1 cellular context compared by ENCODE assay signal in the genomic region with DNA sequence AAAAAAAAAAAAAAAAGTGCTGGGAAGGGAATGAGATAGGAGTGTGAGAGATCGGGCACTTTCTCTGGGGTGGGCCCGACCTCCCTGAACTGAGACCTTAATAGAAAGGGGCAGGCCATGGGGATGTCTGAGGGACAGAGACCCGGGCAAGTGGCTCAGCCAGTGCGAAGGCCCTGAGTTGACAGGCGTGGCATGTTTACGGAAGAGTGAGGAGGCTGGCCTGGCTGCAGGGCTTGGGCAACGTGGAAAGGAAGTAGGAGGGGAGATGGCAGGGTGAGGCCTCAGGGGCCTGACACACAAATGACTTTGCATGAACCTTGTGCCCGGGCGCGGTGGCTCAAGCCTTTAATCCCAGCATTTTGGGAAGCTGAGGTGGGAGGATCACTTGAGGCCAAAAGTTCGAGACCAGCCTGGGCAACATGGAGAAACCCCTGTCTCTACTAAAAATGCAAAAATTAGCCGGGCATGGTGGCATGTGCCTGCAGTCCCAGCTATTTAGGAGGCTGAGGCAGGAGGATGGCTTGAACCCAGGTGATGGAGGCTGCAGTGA.
A peak's percentile ranks its signal among the peaks of the same experiment; 100 is the strongest.
TF ChIP-seq lines count a peak whose summit lies in the region.

No MANE protein-coding gene starts in this region.

TF ChIP-seq in HepG2, 621 proteins besides CTCF, POLR2A, EP300 and RAD21 (continued from another document and continues in another):
- TF ChIP-seq MYC (CRISPR knock-in tag; IDR thresholded peaks at IDR 0.05; ENCODE audit: borderline replicate concordance) (peak; percentile 84; the same call in 1 of the 2 replicates), ZNF232 (CRISPR knock-in tag; IDR thresholded peaks at IDR 0.05; ENCODE audit: borderline replicate concordance) (no peak), ZSCAN20 (CRISPR knock-in tag; IDR thresholded peaks at IDR 0.05; ENCODE audit: borderline replicate concordance) (no peak), ZNF564 (CRISPR knock-in tag; IDR thresholded peaks at IDR 0.05) (0 out of 2 replicates have a peak, but pooled peaks have one; percentile 35), POGZ (CRISPR knock-in tag; IDR thresholded peaks at IDR 0.05) (peak; percentile 42; the same call in 1 of the 2 replicates), ZBTB20 (CRISPR knock-in tag; IDR thresholded peaks at IDR 0.05; ENCODE audit: borderline replicate concordance, low read depth) (no peak), ZBTB42 (CRISPR knock-in tag; IDR thresholded peaks at IDR 0.05) (no peak), SIX1 (CRISPR knock-in tag; IDR thresholded peaks at IDR 0.05; ENCODE audit: borderline replicate concordance) (no peak), ZNF570 (CRISPR knock-in tag; IDR thresholded peaks at IDR 0.05; ENCODE audit: borderline replicate concordance) (no peak), HNF4A (CRISPR knock-in tag; IDR thresholded peaks at IDR 0.05) (peak; percentile 88), PHF21A (CRISPR knock-in tag; IDR thresholded peaks at IDR 0.05) (peak; percentile 62), FOXA1 (IDR thresholded peaks at IDR 0.05) (no peak), FOXA1 (CRISPR knock-in tag; IDR thresholded peaks at IDR 0.05) (peak; percentile 95), MIER3 (CRISPR knock-in tag; IDR thresholded peaks at IDR 0.05; ENCODE audit: borderline replicate concordance) (peak; percentile 64; the same call in 1 of the 2 replicates), CEBPB (IDR thresholded peaks at IDR 0.05; ENCODE audit: borderline replicate concordance, low read depth, low read length) (peak; percentile 61; the same call in 1 of the 2 replicates), ZNF292 (CRISPR knock-in tag; IDR thresholded peaks at IDR 0.05; ENCODE audit: borderline replicate concordance, low read depth) (peak; percentile 55), ZNF709 (CRISPR knock-in tag; IDR thresholded peaks at IDR 0.05) (no peak), FOXA3 (CRISPR knock-in tag; IDR thresholded peaks at IDR 0.05) (peak; percentile 89), LCORL (IDR thresholded peaks at IDR 0.05) (0 out of 2 replicates have a peak, but pooled peaks have one; percentile 39), LCORL (CRISPR knock-in tag; IDR thresholded peaks at IDR 0.05) (peak; percentile 93), NFIB (CRISPR knock-in tag; IDR thresholded peaks at IDR 0.05; ENCODE audit: borderline replicate concordance) (no peak), ZNF446 (CRISPR knock-in tag; IDR thresholded peaks at IDR 0.05) (no peak)
- TF ChIP-seq, protein P1, sequence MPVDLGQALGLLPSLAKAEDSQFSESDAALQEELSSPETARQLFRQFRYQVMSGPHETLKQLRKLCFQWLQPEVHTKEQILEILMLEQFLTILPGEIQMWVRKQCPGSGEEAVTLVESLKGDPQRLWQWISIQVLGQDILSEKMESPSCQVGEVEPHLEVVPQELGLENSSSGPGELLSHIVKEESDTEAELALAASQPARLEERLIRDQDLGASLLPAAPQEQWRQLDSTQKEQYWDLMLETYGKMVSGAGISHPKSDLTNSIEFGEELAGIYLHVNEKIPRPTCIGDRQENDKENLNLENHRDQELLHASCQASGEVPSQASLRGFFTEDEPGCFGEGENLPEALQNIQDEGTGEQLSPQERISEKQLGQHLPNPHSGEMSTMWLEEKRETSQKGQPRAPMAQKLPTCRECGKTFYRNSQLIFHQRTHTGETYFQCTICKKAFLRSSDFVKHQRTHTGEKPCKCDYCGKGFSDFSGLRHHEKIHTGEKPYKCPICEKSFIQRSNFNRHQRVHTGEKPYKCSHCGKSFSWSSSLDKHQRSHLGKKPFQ (CRISPR knock-in tag; IDR thresholded peaks at IDR 0.05; ENCODE audit: insufficient replicate concordance), result peak; percentile 69
- TF ChIP-seq, protein P2, sequence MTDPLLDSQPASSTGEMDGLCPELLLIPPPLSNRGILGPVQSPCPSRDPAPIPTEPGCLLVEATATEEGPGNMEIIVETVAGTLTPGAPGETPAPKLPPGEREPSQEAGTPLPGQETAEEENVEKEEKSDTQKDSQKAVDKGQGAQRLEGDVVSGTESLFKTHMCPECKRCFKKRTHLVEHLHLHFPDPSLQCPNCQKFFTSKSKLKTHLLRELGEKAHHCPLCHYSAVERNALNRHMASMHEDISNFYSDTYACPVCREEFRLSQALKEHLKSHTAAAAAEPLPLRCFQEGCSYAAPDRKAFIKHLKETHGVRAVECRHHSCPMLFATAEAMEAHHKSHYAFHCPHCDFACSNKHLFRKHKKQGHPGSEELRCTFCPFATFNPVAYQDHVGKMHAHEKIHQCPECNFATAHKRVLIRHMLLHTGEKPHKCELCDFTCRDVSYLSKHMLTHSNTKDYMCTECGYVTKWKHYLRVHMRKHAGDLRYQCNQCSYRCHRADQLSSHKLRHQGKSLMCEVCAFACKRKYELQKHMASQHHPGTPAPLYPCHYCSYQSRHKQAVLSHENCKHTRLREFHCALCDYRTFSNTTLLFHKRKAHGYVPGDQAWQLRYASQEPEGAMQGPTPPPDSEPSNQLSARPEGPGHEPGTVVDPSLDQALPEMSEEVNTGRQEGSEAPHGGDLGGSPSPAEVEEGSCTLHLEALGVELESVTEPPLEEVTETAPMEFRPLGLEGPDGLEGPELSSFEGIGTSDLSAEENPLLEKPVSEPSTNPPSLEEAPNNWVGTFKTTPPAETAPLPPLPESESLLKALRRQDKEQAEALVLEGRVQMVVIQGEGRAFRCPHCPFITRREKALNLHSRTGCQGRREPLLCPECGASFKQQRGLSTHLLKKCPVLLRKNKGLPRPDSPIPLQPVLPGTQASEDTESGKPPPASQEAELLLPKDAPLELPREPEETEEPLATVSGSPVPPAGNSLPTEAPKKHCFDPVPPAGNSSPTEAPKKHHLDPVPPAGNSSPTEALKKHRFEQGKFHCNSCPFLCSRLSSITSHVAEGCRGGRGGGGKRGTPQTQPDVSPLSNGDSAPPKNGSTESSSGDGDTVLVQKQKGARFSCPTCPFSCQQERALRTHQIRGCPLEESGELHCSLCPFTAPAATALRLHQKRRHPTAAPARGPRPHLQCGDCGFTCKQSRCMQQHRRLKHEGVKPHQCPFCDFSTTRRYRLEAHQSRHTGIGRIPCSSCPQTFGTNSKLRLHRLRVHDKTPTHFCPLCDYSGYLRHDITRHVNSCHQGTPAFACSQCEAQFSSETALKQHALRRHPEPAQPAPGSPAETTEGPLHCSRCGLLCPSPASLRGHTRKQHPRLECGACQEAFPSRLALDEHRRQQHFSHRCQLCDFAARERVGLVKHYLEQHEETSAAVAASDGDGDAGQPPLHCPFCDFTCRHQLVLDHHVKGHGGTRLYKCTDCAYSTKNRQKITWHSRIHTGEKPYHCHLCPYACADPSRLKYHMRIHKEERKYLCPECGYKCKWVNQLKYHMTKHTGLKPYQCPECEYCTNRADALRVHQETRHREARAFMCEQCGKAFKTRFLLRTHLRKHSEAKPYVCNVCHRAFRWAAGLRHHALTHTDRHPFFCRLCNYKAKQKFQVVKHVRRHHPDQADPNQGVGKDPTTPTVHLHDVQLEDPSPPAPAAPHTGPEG (CRISPR knock-in tag; IDR thresholded peaks at IDR 0.05), result no peak
- TF ChIP-seq, protein P3, sequence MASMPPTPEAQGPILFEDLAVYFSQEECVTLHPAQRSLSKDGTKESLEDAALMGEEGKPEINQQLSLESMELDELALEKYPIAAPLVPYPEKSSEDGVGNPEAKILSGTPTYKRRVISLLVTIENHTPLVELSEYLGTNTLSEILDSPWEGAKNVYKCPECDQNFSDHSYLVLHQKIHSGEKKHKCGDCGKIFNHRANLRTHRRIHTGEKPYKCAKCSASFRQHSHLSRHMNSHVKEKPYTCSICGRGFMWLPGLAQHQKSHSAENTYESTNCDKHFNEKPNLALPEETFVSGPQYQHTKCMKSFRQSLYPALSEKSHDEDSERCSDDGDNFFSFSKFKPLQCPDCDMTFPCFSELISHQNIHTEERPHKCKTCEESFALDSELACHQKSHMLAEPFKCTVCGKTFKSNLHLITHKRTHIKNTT (CRISPR knock-in tag; IDR thresholded peaks at IDR 0.05), result no peak
- TF ChIP-seq, protein P4, sequence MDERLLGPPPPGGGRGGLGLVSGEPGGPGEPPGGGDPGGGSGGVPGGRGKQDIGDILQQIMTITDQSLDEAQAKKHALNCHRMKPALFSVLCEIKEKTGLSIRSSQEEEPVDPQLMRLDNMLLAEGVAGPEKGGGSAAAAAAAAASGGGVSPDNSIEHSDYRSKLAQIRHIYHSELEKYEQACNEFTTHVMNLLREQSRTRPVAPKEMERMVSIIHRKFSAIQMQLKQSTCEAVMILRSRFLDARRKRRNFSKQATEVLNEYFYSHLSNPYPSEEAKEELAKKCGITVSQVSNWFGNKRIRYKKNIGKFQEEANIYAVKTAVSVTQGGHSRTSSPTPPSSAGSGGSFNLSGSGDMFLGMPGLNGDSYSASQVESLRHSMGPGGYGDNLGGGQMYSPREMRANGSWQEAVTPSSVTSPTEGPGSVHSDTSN (CRISPR knock-in tag; IDR thresholded peaks at IDR 0.05), result no peak; the same call in 1 of the 2 replicates
- TF ChIP-seq, protein P5, sequence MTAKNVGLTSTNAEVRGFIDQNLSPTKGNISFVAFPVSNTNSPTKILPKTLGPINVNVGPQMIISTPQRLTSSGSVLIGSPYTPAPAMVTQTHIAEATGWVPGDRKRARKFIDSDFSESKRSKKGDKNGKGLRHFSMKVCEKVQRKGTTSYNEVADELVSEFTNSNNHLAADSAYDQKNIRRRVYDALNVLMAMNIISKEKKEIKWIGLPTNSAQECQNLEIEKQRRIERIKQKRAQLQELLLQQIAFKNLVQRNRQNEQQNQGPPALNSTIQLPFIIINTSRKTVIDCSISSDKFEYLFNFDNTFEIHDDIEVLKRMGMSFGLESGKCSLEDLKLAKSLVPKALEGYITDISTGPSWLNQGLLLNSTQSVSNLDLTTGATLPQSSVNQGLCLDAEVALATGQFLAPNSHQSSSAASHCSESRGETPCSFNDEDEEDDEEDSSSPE (CRISPR knock-in tag; IDR thresholded peaks at IDR 0.05), result no peak
- TF ChIP-seq, protein P6, sequence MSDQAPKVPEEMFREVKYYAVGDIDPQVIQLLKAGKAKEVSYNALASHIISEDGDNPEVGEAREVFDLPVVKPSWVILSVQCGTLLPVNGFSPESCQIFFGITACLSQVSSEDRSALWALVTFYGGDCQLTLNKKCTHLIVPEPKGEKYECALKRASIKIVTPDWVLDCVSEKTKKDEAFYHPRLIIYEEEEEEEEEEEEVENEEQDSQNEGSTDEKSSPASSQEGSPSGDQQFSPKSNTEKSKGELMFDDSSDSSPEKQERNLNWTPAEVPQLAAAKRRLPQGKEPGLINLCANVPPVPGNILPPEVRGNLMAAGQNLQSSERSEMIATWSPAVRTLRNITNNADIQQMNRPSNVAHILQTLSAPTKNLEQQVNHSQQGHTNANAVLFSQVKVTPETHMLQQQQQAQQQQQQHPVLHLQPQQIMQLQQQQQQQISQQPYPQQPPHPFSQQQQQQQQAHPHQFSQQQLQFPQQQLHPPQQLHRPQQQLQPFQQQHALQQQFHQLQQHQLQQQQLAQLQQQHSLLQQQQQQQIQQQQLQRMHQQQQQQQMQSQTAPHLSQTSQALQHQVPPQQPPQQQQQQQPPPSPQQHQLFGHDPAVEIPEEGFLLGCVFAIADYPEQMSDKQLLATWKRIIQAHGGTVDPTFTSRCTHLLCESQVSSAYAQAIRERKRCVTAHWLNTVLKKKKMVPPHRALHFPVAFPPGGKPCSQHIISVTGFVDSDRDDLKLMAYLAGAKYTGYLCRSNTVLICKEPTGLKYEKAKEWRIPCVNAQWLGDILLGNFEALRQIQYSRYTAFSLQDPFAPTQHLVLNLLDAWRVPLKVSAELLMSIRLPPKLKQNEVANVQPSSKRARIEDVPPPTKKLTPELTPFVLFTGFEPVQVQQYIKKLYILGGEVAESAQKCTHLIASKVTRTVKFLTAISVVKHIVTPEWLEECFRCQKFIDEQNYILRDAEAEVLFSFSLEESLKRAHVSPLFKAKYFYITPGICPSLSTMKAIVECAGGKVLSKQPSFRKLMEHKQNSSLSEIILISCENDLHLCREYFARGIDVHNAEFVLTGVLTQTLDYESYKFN (CRISPR knock-in tag; conservative IDR thresholded peaks at IDR 0.05), result peak; percentile 90
- TF ChIP-seq, protein P7, sequence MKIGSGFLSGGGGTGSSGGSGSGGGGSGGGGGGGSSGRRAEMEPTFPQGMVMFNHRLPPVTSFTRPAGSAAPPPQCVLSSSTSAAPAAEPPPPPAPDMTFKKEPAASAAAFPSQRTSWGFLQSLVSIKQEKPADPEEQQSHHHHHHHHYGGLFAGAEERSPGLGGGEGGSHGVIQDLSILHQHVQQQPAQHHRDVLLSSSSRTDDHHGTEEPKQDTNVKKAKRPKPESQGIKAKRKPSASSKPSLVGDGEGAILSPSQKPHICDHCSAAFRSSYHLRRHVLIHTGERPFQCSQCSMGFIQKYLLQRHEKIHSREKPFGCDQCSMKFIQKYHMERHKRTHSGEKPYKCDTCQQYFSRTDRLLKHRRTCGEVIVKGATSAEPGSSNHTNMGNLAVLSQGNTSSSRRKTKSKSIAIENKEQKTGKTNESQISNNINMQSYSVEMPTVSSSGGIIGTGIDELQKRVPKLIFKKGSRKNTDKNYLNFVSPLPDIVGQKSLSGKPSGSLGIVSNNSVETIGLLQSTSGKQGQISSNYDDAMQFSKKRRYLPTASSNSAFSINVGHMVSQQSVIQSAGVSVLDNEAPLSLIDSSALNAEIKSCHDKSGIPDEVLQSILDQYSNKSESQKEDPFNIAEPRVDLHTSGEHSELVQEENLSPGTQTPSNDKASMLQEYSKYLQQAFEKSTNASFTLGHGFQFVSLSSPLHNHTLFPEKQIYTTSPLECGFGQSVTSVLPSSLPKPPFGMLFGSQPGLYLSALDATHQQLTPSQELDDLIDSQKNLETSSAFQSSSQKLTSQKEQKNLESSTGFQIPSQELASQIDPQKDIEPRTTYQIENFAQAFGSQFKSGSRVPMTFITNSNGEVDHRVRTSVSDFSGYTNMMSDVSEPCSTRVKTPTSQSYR (CRISPR knock-in tag; IDR thresholded peaks at IDR 0.05; ENCODE audit: borderline replicate concordance), result no peak
- TF ChIP-seq, protein P8, sequence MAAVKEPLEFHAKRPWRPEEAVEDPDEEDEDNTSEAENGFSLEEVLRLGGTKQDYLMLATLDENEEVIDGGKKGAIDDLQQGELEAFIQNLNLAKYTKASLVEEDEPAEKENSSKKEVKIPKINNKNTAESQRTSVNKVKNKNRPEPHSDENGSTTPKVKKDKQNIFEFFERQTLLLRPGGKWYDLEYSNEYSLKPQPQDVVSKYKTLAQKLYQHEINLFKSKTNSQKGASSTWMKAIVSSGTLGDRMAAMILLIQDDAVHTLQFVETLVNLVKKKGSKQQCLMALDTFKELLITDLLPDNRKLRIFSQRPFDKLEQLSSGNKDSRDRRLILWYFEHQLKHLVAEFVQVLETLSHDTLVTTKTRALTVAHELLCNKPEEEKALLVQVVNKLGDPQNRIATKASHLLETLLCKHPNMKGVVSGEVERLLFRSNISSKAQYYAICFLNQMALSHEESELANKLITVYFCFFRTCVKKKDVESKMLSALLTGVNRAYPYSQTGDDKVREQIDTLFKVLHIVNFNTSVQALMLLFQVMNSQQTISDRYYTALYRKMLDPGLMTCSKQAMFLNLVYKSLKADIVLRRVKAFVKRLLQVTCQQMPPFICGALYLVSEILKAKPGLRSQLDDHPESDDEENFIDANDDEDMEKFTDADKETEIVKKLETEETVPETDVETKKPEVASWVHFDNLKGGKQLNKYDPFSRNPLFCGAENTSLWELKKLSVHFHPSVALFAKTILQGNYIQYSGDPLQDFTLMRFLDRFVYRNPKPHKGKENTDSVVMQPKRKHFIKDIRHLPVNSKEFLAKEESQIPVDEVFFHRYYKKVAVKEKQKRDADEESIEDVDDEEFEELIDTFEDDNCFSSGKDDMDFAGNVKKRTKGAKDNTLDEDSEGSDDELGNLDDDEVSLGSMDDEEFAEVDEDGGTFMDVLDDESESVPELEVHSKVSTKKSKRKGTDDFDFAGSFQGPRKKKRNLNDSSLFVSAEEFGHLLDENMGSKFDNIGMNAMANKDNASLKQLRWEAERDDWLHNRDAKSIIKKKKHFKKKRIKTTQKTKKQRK (IDR thresholded peaks at IDR 0.05; ENCODE audit: low read length), result no peak
